ENCODE assay signal across 22 cellular contexts in the genomic region with DNA sequence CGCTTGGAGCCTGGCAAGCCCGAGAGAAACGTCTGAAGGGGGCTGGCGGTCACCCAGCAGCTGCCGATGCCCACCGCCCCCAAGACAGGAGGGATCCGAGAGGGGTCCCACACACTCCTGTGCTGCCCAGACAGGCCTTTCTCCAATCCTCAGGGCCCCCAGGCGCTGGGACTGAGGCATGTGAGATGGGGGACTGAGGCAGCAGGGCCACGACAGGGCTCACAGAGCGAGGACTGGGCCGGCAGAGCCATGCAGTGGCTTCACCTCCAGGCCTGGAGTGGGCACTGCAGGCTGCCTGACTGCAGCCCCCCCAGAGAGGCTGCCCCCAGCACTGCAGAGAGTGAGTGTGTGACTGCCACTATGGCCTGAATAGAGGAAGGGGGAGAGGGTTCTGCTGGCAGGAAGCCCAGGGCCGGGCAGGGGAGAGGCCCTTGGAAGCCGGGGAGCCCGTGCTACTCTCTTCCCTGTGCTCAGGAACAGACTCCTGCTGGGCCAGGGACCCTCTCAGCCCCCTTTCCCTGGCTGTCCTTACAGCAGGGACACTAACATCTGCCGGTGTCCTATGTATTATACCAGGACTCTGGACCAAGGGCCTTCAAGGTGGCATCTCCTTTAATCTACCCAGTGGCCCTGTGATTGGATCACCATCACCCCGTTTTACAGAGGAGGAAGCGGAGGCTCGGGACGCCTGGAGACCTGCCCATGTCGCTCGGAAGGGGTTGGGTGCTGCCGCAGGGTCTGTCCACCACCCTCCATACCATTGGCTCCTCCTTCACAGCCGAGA. TPM values are rescaled to one million over a fixed set of nuclear protein-coding genes. Genes with fewer than 3 reads are reported as not detected.
DNase-seq lines count a peak whose midpoint lies in the region; FAIRE-seq and TF ChIP-seq lines count a peak whose summit lies in the region.
"Had no signal": no experiment of that assay in that cellular context is flagged by ENCODE, and none has a peak within 500 bp of the region (broad histone marks: within the 10 kb centered on the region; RNA-seq: fewer than 3 reads in every experiment).

No MANE protein-coding gene starts in this region.

- peak overlapping the region; percentile 100 for H2BK12ac ChIP-seq in trophoblast cell (ENCODE audit: low read length)

- H3K9me2 ChIP-seq in SK-N-SH: no peaks in the 10 kb centered on the region

- H3K27me3 ChIP-seq in SK-N-SH (ENCODE audit: insufficient read depth) (no peaks in the 10 kb centered on the region), trophoblast cell (ENCODE audit: insufficient read depth, low read length) (no peaks in the 10 kb centered on the region), colonic mucosa (no peaks in the 10 kb centered on the region), mesendoderm (ENCODE audit: insufficient read depth, low read length, poor library complexity) (no peaks in the 10 kb centered on the region)

- H4K91ac ChIP-seq in trophoblast cell (ENCODE audit: low read depth, low read length): peak overlapping the region; percentile 83

- H4K12ac ChIP-seq in trophoblast cell (ENCODE audit: low read depth, low read length): peak overlapping the region; percentile 54

- H2BK5ac ChIP-seq in trophoblast cell (ENCODE audit: low read depth, low read length, poor library complexity): peak overlapping the region; percentile 78
- no peak overlapping the region for H2BK5ac ChIP-seq in mesendoderm (ENCODE audit: low read length)

- peaks cover 28% of the 10 kb centered on the region for H3K79me1 ChIP-seq in trophoblast cell (ENCODE audit: low read length)
- no peaks in the 10 kb centered on the region for H3K79me1 ChIP-seq in mesendoderm (ENCODE audit: low read length)

- H3F3A ChIP-seq in SK-N-SH (replicated peaks; ENCODE audit: insufficient read depth): peaks cover 5% of the 10 kb centered on the region

- H3K18ac ChIP-seq in trophoblast cell (ENCODE audit: low read length): peak overlapping the region; percentile 7
- H3K18ac ChIP-seq in mesendoderm (ENCODE audit: low read length): no peak overlapping the region

- H3K9me3 ChIP-seq in SK-N-SH: no peaks in the 10 kb centered on the region
- H3K9me3 ChIP-seq in kidney (ENCODE audit: control insufficient read depth in 1 of 2, low read length in 2 of 2): no peaks in the 10 kb centered on the region
- H3K9me3 ChIP-seq in trophoblast cell (ENCODE audit: insufficient read depth, low read depth, low read length): no peaks in the 10 kb centered on the region
- no peaks in the 10 kb centered on the region for H3K9me3 ChIP-seq in colonic mucosa

- H3K79me2 ChIP-seq in SK-N-SH (ENCODE audit: insufficient read depth) (no peaks in the 10 kb centered on the region), trophoblast cell (ENCODE audit: control insufficient read depth, insufficient read depth, low read length, poor library complexity) (peaks cover 7% of the 10 kb centered on the region), mesendoderm (ENCODE audit: control insufficient read depth, insufficient read depth, low read length) (no peaks in the 10 kb centered on the region)

- H3K27ac ChIP-seq in SK-N-SH (ENCODE audit: low read depth in 2 of 2, low read length in 1 of 2): peak overlapping the region in 1 of 2 experiments; percentile 93; a peak in 2 of 4 replicates
- no peak overlapping the region for H3K27ac ChIP-seq in kidney (ENCODE audit: low read depth in 2 of 2, low read length in 2 of 2)
- no peak overlapping the region for H3K27ac ChIP-seq in trophoblast cell (ENCODE audit: low read depth, low read length)
- H3K27ac ChIP-seq in colonic mucosa: no peak overlapping the region
- H3K27ac ChIP-seq in mesendoderm (ENCODE audit: low read depth, low read length): no peak overlapping the region
- H3K27ac ChIP-seq: 22Rv1, GM23248 had no signal

- H3K9ac ChIP-seq in SK-N-SH: no peak overlapping the region
- no peak overlapping the region for H3K9ac ChIP-seq in kidney (ENCODE audit: low read length in 2 of 2)
- no peak overlapping the region for H3K9ac ChIP-seq in trophoblast cell (ENCODE audit: low read length)
- no peak overlapping the region for H3K9ac ChIP-seq in colonic mucosa (ENCODE audit: low read depth in 2 of 2, low read length in 2 of 2)
- H3K9ac ChIP-seq in mesendoderm (ENCODE audit: low read length): no peak overlapping the region
- H3K9ac ChIP-seq: GM23248 had no signal

- H3K4me3 ChIP-seq in SK-N-SH (ENCODE audit: low read depth in 2 of 2, low read length in 1 of 2): no peak overlapping the region
- no peak overlapping the region for H3K4me3 ChIP-seq in kidney (ENCODE audit: low read length in 2 of 2)
- H3K4me3 ChIP-seq in trophoblast cell (ENCODE audit: low read depth, low read length): no peak overlapping the region
- H3K4me3 ChIP-seq in colonic mucosa: no peak overlapping the region
- no peak overlapping the region for H3K4me3 ChIP-seq in mesendoderm (ENCODE audit: low read length)
- H3K4me3 ChIP-seq: GM23248 had no signal

- TF ChIP-seq RAD21 in SK-N-SH (IDR thresholded peaks at IDR 0.05; ENCODE audit: low read length): peak; percentile 32

- H2AFZ ChIP-seq in SK-N-SH (ENCODE audit: low read depth) (no peak overlapping the region), trophoblast cell (ENCODE audit: insufficient read depth, low read length, poor library complexity) (peak overlapping the region; percentile 14)
- H2AFZ ChIP-seq: GM23248 had no signal

- no peak for TF ChIP-seq CTCF in SK-N-SH (IDR thresholded peaks at IDR 0.05)
- TF ChIP-seq CTCF in kidney (IDR thresholded peaks at IDR 0.05; ENCODE audit: borderline replicate concordance, extremely low read depth, insufficient read depth): no peak
- TF ChIP-seq CTCF in colonic mucosa (IDR thresholded peaks at IDR 0.05): no peak

- DNase-seq in DMS 273 (lab: John Stamatoyannopoulos, UW; ENCODE audit: unreplicated experiment) (peak; percentile 54), DMS 273 treated with DMSO at 0.1 percent for 48 hours (lab: John Stamatoyannopoulos, UW) (no peak), SK-N-SH (peak; percentile 79), kidney (peak; percentile 60), trophoblast cell (no peak), colonic mucosa (no peak), mesendoderm (no peak), NCI-H2081 treated with DMSO at 0.1 percent for 48 hours (lab: John Stamatoyannopoulos, UW) (no peak)
- DNase-seq: CD4-positive, CD25-positive, alpha-beta regulatory T cell; DND-41; GM23248; HFFc6; NCI-H1048; NCI-H1694; NCI-H2107; NCI-H526 treated with DMSO at 0.1 percent for 48 hours; SHP77 treated with DMSO at 0.1 percent for 48 hours had no signal

- intact Hi-C loops in kidney (cut with DNase I): no loop called here
- intact Hi-C loops in colonic mucosa (cut with DNase I): no loop called here

- CTCF ChIA-PET in SK-N-SH (lab: Yijun Ruan, JAX): interaction anchor here (1.0 to 17.4 kb wide), 8 partner anchors 8 to 43 kb away, joined by 4 to 211 read pairs (median 6); a partner anchor contains a TSS

- peak overlapping the region; percentile 65 for H2BK120ac ChIP-seq in trophoblast cell (ENCODE audit: insufficient read depth, low read length, poor library complexity)
- H2BK120ac ChIP-seq in mesendoderm (ENCODE audit: low read depth, low read length): no peak overlapping the region

- H3K4me2 ChIP-seq in SK-N-SH: no peak overlapping the region
- H3K4me2 ChIP-seq in trophoblast cell (ENCODE audit: low read length): no peak overlapping the region
- no peak overlapping the region for H3K4me2 ChIP-seq in mesendoderm (ENCODE audit: low read length)

- peak overlapping the region; percentile 40 for H2AK5ac ChIP-seq in trophoblast cell (ENCODE audit: low read length)
- no peak overlapping the region for H2AK5ac ChIP-seq in mesendoderm (ENCODE audit: low read length)

- peak overlapping the region; percentile 18 for H4K8ac ChIP-seq in trophoblast cell (ENCODE audit: low read depth, low read length)
- no peak overlapping the region for H4K8ac ChIP-seq in mesendoderm (ENCODE audit: low read depth, low read length)

- no peak overlapping the region for H3K56ac ChIP-seq in mesendoderm (ENCODE audit: low read length)

- peak in 1 of 2 experiments; percentile 31; a peak in 1 of 4 replicates for TF ChIP-seq EP300 in SK-N-SH (IDR thresholded peaks at IDR 0.05; ENCODE audit: borderline replicate concordance in 1 of 2, low read depth in 1 of 2, low read length in 1 of 2)

- no peak for FAIRE-seq in kidney (lab: Jason Lieb, UNC)
- FAIRE-seq: G401.6 had no signal

- no peak overlapping the region for H3K23ac ChIP-seq in trophoblast cell (ENCODE audit: low read length)
- no peak overlapping the region for H3K23ac ChIP-seq in mesendoderm (ENCODE audit: low read length)

- peak overlapping the region; percentile 45 for H3K14ac ChIP-seq in trophoblast cell (ENCODE audit: low read length)

- H4K20me1 ChIP-seq in SK-N-SH (ENCODE audit: insufficient read depth): no peaks in the 10 kb centered on the region

- 81% methylated on average over 6 of the region's 23 CpGs for WGBS in SK-N-SH (ENCODE audit: low lambda C conversion rate)
- no CpG with 5 or more reads among the region's 23 CpGs for WGBS in trophoblast cell (ENCODE audit: extremely low coverage, insufficient coverage, insufficient read length)
- WGBS in mesendoderm (ENCODE audit: extremely low coverage, insufficient coverage, low lambda C conversion rate): no CpG with 5 or more reads among the region's 23 CpGs

- no peak overlapping the region for H4K5ac ChIP-seq in mesendoderm (ENCODE audit: low read length)

- POLR2A ChIA-PET in SK-N-SH (lab: Yijun Ruan, JAX): interaction anchor here (0.6 to 1.3 kb wide), 4 partner anchors 13 to 453 kb away, joined by 3 to 6 read pairs (median 3); no protein-coding TSS in a partner anchor

- H3K36me3 ChIP-seq in SK-N-SH (replicated peaks in 1 of 2; ENCODE audit: control insufficient read depth in 1 of 2, insufficient read depth in 2 of 2, low read length in 1 of 2) (no peaks in the 10 kb centered on the region), kidney (ENCODE audit: control insufficient read depth in 1 of 2, insufficient read depth in 2 of 2, low read length in 2 of 2) (no peaks in the 10 kb centered on the region), trophoblast cell (ENCODE audit: control insufficient read depth in 1 of 2, insufficient read depth in 2 of 2, low read length in 2 of 2) (no peaks in the 10 kb centered on the region), colonic mucosa (no peaks in the 10 kb centered on the region), mesendoderm (ENCODE audit: control insufficient read depth, insufficient read depth, low read length) (no peaks in the 10 kb centered on the region)

- H3K4me1 ChIP-seq in SK-N-SH (ENCODE audit: control insufficient read depth in 1 of 2, insufficient read depth in 2 of 2, low read depth in 1 of 2, low read length in 1 of 2) (peaks cover 0 to 74% of the 10 kb centered on the region in 2 experiments; a peak in 3 of 4 replicates), kidney (ENCODE audit: control insufficient read depth in 1 of 2, insufficient read depth in 1 of 2, low read depth in 1 of 2, low read length in 2 of 2) (no peaks in the 10 kb centered on the region), trophoblast cell (ENCODE audit: control insufficient read depth in 1 of 2, insufficient read depth in 2 of 2, low read length in 2 of 2) (peaks cover 36 to 39% of the 10 kb centered on the region in 2 experiments), colonic mucosa (no peaks in the 10 kb centered on the region), mesendoderm (ENCODE audit: control insufficient read depth, low read depth, low read length) (no peaks in the 10 kb centered on the region)

- H3K4ac ChIP-seq in trophoblast cell (ENCODE audit: low read depth, low read length) (peak overlapping the region; percentile 23), mesendoderm (ENCODE audit: low read depth, low read length) (no peak overlapping the region)

- no peak overlapping the region for H2BK15ac ChIP-seq in mesendoderm (replicated peaks; ENCODE audit: low read depth)

RNA-seq across cellular contexts. Expression of a gene that starts 20.2 kb away (rescaled TPM):
- 14.7 and 14.9 TPM in 2 replicates for polyA plus RNA-seq in SK-N-SH (2012; rRNA removed)
- 3.4 and 5.7 TPM in 2 replicates for polyA plus RNA-seq in SK-N-SH (2012; cell fraction: cytosol; rRNA removed)
- polyA plus RNA-seq in SK-N-SH (2012; cell fraction: nucleus; rRNA removed): 86.5 and 98.6 TPM in 2 replicates
- 14.0 TPM for total RNA-seq in kidney
- 4.4 TPM for polyA plus RNA-seq in kidney (ENCODE audit: insufficient read depth, low read depth, low replicate concordance)
- 31.1 and 31.3 TPM in 2 replicates for polyA plus RNA-seq in trophoblast cell (2013)
- 10 to 100 TPM; 13.9 to 19.6 TPM for total RNA-seq in colonic mucosa
- polyA plus RNA-seq in mesendoderm (2013, experiment 1 of 2): 5.0 TPM
- polyA plus RNA-seq in mesendoderm (2013, experiment 2 of 2): 5.0 TPM

RNA-seq across cellular contexts. Expression of a gene that starts 42.7 kb away (rescaled TPM):
- polyA plus RNA-seq in SK-N-SH (2012; rRNA removed) (7.1 and 7.9 TPM in 2 replicates), kidney (ENCODE audit: insufficient read depth, low read depth, low replicate concordance) (4.3 TPM)
- 7.0 and 7.7 TPM in 2 replicates for polyA plus RNA-seq in SK-N-SH (2012; cell fraction: cytosol; rRNA removed)
- polyA plus RNA-seq in SK-N-SH (2012; cell fraction: nucleus; rRNA removed): 12.4 and 18.8 TPM in 2 replicates
- total RNA-seq in kidney (28.7 TPM), colonic mucosa (10 to 100 TPM; 14.5 to 27.3 TPM)
- 12.2 and 12.5 TPM in 2 replicates for polyA plus RNA-seq in trophoblast cell (2013)
- 16.7 TPM for polyA plus RNA-seq in mesendoderm (2013, experiment 1 of 2)
- 16.5 TPM for polyA plus RNA-seq in mesendoderm (2013, experiment 2 of 2)

RNA-seq across cellular contexts. Expression of a gene that starts 43.5 kb away (rescaled TPM):
- polyA plus RNA-seq in SK-N-SH (2012; rRNA removed): not detected in 2 replicates
- 0.03 TPM in 1 of 2 replicates, not detected in the other for polyA plus RNA-seq in SK-N-SH (2012; cell fraction: cytosol; rRNA removed)
- 0.05 TPM in 2 replicates for polyA plus RNA-seq in SK-N-SH (2012; cell fraction: nucleus; rRNA removed)
- total RNA-seq in kidney: not detected
- polyA plus RNA-seq in kidney (ENCODE audit: insufficient read depth, low read depth, low replicate concordance): not detected
- not detected in 2 replicates for polyA plus RNA-seq in trophoblast cell (2013)
- not detected for total RNA-seq in colonic mucosa
- 0.01 TPM for polyA plus RNA-seq in mesendoderm (2013, experiment 1 of 2)
- polyA plus RNA-seq in mesendoderm (2013, experiment 2 of 2): 0.04 TPM
- total RNA-seq: B cell; CD4-positive, CD25-positive, alpha-beta regulatory T cell; GM23248; HFFc6; MCF 10A; RPMI7951 had no signal
- polyA plus RNA-seq: GM23248 had no signal

RNA-seq across cellular contexts. Expression of a gene that starts 45.7 kb away (rescaled TPM):
- polyA plus RNA-seq in SK-N-SH (2012; rRNA removed) (20.8 TPM in 2 replicates), kidney (ENCODE audit: insufficient read depth, low read depth, low replicate concordance) (7.6 TPM)
- polyA plus RNA-seq in SK-N-SH (2012; cell fraction: cytosol; rRNA removed): 2.6 and 5.2 TPM in 2 replicates
- 170 and 223 TPM in 2 replicates for polyA plus RNA-seq in SK-N-SH (2012; cell fraction: nucleus; rRNA removed)
- total RNA-seq in kidney (13.8 TPM), colonic mucosa (10 to 100 TPM; 33.1 to 87.1 TPM)
- polyA plus RNA-seq in trophoblast cell (2013): 22.6 and 23.0 TPM in 2 replicates
- 4.0 TPM for polyA plus RNA-seq in mesendoderm (2013, experiment 1 of 2)
- polyA plus RNA-seq in mesendoderm (2013, experiment 2 of 2): 3.9 TPM

Comparison
In these comparisons a context has a peak if more than half of its experiments do, and no peak if none do; other contexts are left out.
1. DNase-seq: peak in DMS 273 (single experiment), SK-N-SH (single experiment) and kidney (single experiment); none in DMS 273 treated with DMSO at 0.1 percent for 48 hours (single experiment), trophoblast cell (0 of 2), colonic mucosa (single experiment), mesendoderm (single experiment) and NCI-H2081 treated with DMSO at 0.1 percent for 48 hours (single experiment).